In genomic region chr3:39937874-39938273, GRCh38 we compare ENCODE assay signal across 18 cellular contexts.
DNase-seq lines count a peak whose midpoint lies in the region; ATAC-seq lines count a peak whose summit lies in the region.
"Had no signal": no experiment of that assay in that cellular context is flagged by ENCODE, and none has a peak within 500 bp of the region (broad histone marks: within the 10 kb centered on the region; RNA-seq: fewer than 3 reads in every experiment).

No MANE protein-coding gene starts in this region.

- peak; percentile 8 for DNase-seq in fibroblast of peridontal ligament (ENCODE audit: extremely low read depth)
- DNase-seq in HCEC 1CT: no peak
- DNase-seq in stimulated activated CD4-positive, alpha-beta T cell treated with anti-CD3 and anti-CD28 coated beads, Interleukin-12 subunit alpha, Interleukin-12 subunit beta, amount 100 ng/mL, for 4 hours: no peak
- no peak for DNase-seq in NCI-H1105 (lab: John Stamatoyannopoulos, UW)
- DNase-seq: activated CD4-positive, CD25-positive, alpha-beta regulatory T cell; activated T-cell treated with anti-CD3 and anti-CD28 coated beads, Interleukin-2, amount 50 U/mL, for 1 hour; AML-193; aorta; DMS153; GOT3; naive thymus-derived CD4-positive, alpha-beta T cell; NCI-H2081; SK-N-SH had no signal

- peak; percentile 84 for ATAC-seq in GM18498 (IDR thresholded peaks at IDR 0.05; ENCODE audit: unreplicated experiment)
- ATAC-seq in GM19395 (IDR thresholded peaks at IDR 0.05; ENCODE audit: unreplicated experiment): peak; percentile 70
- peak; percentile 81 for ATAC-seq in HG03342 (IDR thresholded peaks at IDR 0.05; ENCODE audit: unreplicated experiment)
- ATAC-seq in HG03442 (IDR thresholded peaks at IDR 0.05; ENCODE audit: unreplicated experiment): no peak
- ATAC-seq: K562; naive thymus-derived CD4-positive, alpha-beta T cell had no signal
